29 cellular contexts compared by ENCODE assay signal in genomic region chr12:57777367-57777766, GRCh38. TPM values are rescaled to one million over a fixed set of nuclear protein-coding genes. Genes with fewer than 3 reads are reported as not detected.
"Had no signal": no experiment of that assay in that cellular context is flagged by ENCODE, and none has a peak within 500 bp of the region (broad histone marks: within the 10 kb centered on the region; RNA-seq: fewer than 3 reads in every experiment).

No MANE protein-coding gene starts in this region.

- H3K27me3 ChIP-seq: ovary, right lobe of liver, sigmoid colon, stomach, thyroid gland, tibial nerve, upper lobe of left lung, vagina had no signal

- H3K4me3 ChIP-seq: neural progenitor cell, ovary, psoas muscle, right lobe of liver, sigmoid colon, stomach, thoracic aorta, thyroid gland, tibial nerve, upper lobe of left lung, vagina had no signal

- ATAC-seq: naive thymus-derived CD8-positive, alpha-beta T cell; natural killer cell treated with Interleukin-12 subunit alpha and Interleukin-12 subunit beta and Interleukin-15 and Interleukin-18, amount 100 ng/mL, for 72 hours; psoas muscle; right cardiac atrium; right lobe of liver; stimulated activated effector memory CD8-positive, alpha-beta T cell treated with anti-CD3 and anti-CD28 coated beads, Interleukin-12 subunit alpha, Interleukin-12 subunit beta, amount 100 ng/mL, for 72 hours; stimulated activated naive B cell treated with anti-CD40 and anti-IgM and Interleukin-4, amounts not matched to agents 10 μg/mL and 1 μg/mL and 100 μg/mL, for 72 hours had no signal

- H3K9me3 Mint-ChIP-seq: naive thymus-derived CD8-positive, alpha-beta T cell; natural killer cell treated with Interleukin-12 subunit alpha and Interleukin-12 subunit beta and Interleukin-15 and Interleukin-18, amount 100 ng/mL, for 72 hours; nephron progenitor cell; neural progenitor cell; stimulated activated effector memory CD8-positive, alpha-beta T cell treated with anti-CD3 and anti-CD28 coated beads, Interleukin-12 subunit alpha, Interleukin-12 subunit beta, amount 100 ng/mL, for 72 hours; stimulated activated naive B cell treated with anti-CD40 and anti-IgM and Interleukin-4, amounts not matched to agents 10 μg/mL and 1 μg/mL and 100 μg/mL, for 72 hours; stimulated activated naive CD8-positive, alpha-beta T cell treated with anti-CD3 and anti-CD28 coated beads, Interleukin-15, Interleukin-2, amounts not matched to agents 100 ng/mL and 50 ng/mL, for 24 hours had no signal

- H3K27ac Mint-ChIP-seq: naive thymus-derived CD8-positive, alpha-beta T cell; nephron progenitor cell; neural progenitor cell; progenitor cell of endocrine pancreas; stimulated activated effector memory CD8-positive, alpha-beta T cell treated with anti-CD3 and anti-CD28 coated beads, Interleukin-12 subunit alpha, Interleukin-12 subunit beta, amount 100 ng/mL, for 72 hours; stimulated activated naive B cell treated with anti-CD40 and anti-IgM and Interleukin-4, amounts not matched to agents 10 μg/mL and 1 μg/mL and 100 μg/mL, for 72 hours; stimulated activated naive CD8-positive, alpha-beta T cell treated with anti-CD3 and anti-CD28 coated beads, Interleukin-15, Interleukin-2, amounts not matched to agents 100 ng/mL and 50 ng/mL, for 24 hours had no signal

- DNase-seq: naive thymus-derived CD8-positive, alpha-beta T cell; nephron progenitor cell; occipital lobe; ovary; posterior cingulate gyrus; psoas muscle; right cardiac atrium; right lobe of liver; sigmoid colon; small intestine; stimulated activated CD4-positive, alpha-beta T cell treated with anti-CD3 and anti-CD28 coated beads, Interleukin-15, amount 100 ng/mL, for 24 hours; stimulated activated CD4-positive, alpha-beta T cell treated with anti-CD3 and anti-CD28 coated beads, Interleukin-2, amount 100 ng/mL, for 24 hours; stimulated activated CD4-positive, alpha-beta T cell treated with anti-CD3 and anti-CD28 coated beads, Interleukin-2, amount 100 ng/mL, for 48 hours; stimulated activated CD4-positive, alpha-beta T cell treated with anti-CD3 and anti-CD28 coated beads, Interleukin-4, amount 100 ng/mL, for 24 hours; stimulated activated naive B cell treated with anti-CD40 and anti-IgM and Interleukin-4, amounts not matched to agents 10 μg/mL and 1 μg/mL and 100 μg/mL, for 72 hours; stimulated activated naive CD4-positive, alpha-beta T cell treated with Interleukin-2 at 50 U/mL for 16 hours; stomach; thyroid gland; trophoblast cell; upper lobe of left lung had no signal

- H3K4me1 ChIP-seq: neural progenitor cell had no signal

- H3K9ac ChIP-seq: neural progenitor cell, parathyroid adenoma had no signal

- H3K27ac ChIP-seq: neural progenitor cell, ovary, parathyroid adenoma, psoas muscle, right lobe of liver, sigmoid colon, stomach, thoracic aorta, thyroid gland, tibial nerve, upper lobe of left lung, vagina had no signal

- H3K36me3 Mint-ChIP-seq: naive thymus-derived CD8-positive, alpha-beta T cell; natural killer cell treated with Interleukin-12 subunit alpha and Interleukin-12 subunit beta and Interleukin-15 and Interleukin-18, amount 100 ng/mL, for 72 hours; neural progenitor cell had no signal

- H3K27me3 Mint-ChIP-seq: natural killer cell treated with Interleukin-12 subunit alpha and Interleukin-12 subunit beta and Interleukin-15 and Interleukin-18, amount 100 ng/mL, for 72 hours; stimulated activated naive CD8-positive, alpha-beta T cell treated with anti-CD3 and anti-CD28 coated beads, Interleukin-15, Interleukin-2, amounts not matched to agents 100 ng/mL and 50 ng/mL, for 24 hours had no signal

- H3K9me3 ChIP-seq: ovary, psoas muscle, right lobe of liver, sigmoid colon, stomach, thoracic aorta, thyroid gland, tibial nerve, upper lobe of left lung, vagina had no signal

- H3K36me3 ChIP-seq: neural progenitor cell, ovary, right lobe of liver, thyroid gland, vagina had no signal

- H3K4me3 Mint-ChIP-seq: naive thymus-derived CD8-positive, alpha-beta T cell; natural killer cell treated with Interleukin-12 subunit alpha and Interleukin-12 subunit beta and Interleukin-15 and Interleukin-18, amount 100 ng/mL, for 72 hours; nephron progenitor cell; neural progenitor cell; stimulated activated effector memory CD8-positive, alpha-beta T cell treated with anti-CD3 and anti-CD28 coated beads, Interleukin-12 subunit alpha, Interleukin-12 subunit beta, amount 100 ng/mL, for 72 hours; stimulated activated naive B cell treated with anti-CD40 and anti-IgM and Interleukin-4, amounts not matched to agents 10 μg/mL and 1 μg/mL and 100 μg/mL, for 72 hours; stimulated activated naive CD8-positive, alpha-beta T cell treated with anti-CD3 and anti-CD28 coated beads, Interleukin-15, Interleukin-2, amounts not matched to agents 100 ng/mL and 50 ng/mL, for 24 hours had no signal

RNA-seq across cellular contexts. Expression of gene CYP27B1, which starts 10.5 kb away (rescaled TPM):
- total RNA-seq: occipital lobe had no signal
